8 cellular contexts compared by ENCODE assay signal in the genomic region with DNA sequence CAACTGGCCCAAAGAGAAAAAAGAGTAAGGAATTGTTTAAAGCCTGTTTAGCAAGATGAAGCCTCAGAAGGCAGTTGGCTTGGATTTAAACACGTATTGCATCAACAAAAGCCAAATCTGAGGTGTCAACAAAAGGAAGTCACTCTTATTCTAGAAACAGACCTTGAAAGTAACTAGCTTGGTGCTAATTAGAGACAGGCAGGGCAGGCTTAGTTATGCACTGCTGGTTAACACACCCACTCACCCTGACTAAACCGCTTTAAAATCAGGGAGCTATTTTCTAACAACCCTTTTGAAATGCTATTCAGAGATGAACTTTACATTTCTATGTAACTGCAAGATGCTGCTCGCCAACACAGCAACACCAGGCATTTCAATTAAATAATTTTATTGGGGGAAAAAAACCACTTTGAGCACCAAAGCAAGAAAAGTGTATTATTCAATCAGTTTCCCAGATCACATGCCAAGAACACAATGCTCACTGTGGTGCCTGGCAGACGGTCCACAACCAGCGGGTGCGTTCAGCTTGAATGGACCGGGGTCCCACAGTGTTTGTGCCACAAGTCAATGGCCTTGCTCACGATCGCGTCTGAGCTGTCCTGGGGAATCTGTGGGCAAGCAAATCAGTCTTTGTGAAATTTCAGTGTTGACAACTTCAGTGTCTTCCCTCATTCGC. TPM values are rescaled to one million over a fixed set of nuclear protein-coding genes. Genes with fewer than 3 reads are reported as not detected.
A peak's percentile ranks its signal among the peaks of the same experiment; 100 is the strongest.
DNase-seq lines count a peak whose midpoint lies in the region; ATAC-seq, FAIRE-seq and TF ChIP-seq lines count a peak whose summit lies in the region.

No MANE protein-coding gene starts in this region.

- no peaks in the 10 kb centered on the region for H4K20me1 ChIP-seq in endothelial cell of umbilical vein (replicated peaks; ENCODE audit: control insufficient read depth, extremely low read depth, insufficient read depth, low read length)

- BruUV-seq in endothelial cell of umbilical vein (replicated peaks; lab: Mats Ljungman, UMichigan) = no TSS peak

- ATAC-seq in heart left ventricle (no peak), HG03175 (IDR thresholded peaks at IDR 0.05; ENCODE audit: unreplicated experiment) (peak; percentile 35), thoracic aorta (ENCODE audit: insufficient number of reproducible peaks, low FRiP score, low read depth) (no peak), HG03045 (IDR thresholded peaks at IDR 0.05; ENCODE audit: unreplicated experiment) (no peak)

- no peaks in the 10 kb centered on the region for H3K9me3 ChIP-seq in heart left ventricle
- H3K9me3 ChIP-seq in endothelial cell of umbilical vein (replicated peaks; ENCODE audit: control insufficient read depth, insufficient read depth, low read length) = no peaks in the 10 kb centered on the region
- no peaks in the 10 kb centered on the region for H3K9me3 ChIP-seq in thoracic aorta

- POLR2A ChIA-PET in endothelial cell of umbilical vein (lab: Charles Lee) = no interaction called here

- CTCF ChIA-PET in endothelial cell of umbilical vein (lab: Charles Lee) = interaction anchor here (1.2 to 3.5 kb wide), 5 partner anchors 27 to 393 kb away, joined by 3 to 23 read pairs (median 13); partner anchors contain the start of genes NOL7 and SIRT5

- no peaks in the 10 kb centered on the region for H3K9me1 ChIP-seq in endothelial cell of umbilical vein (replicated peaks; ENCODE audit: control insufficient read depth, extremely low read depth, insufficient read depth, low read length)

- H3K27me3 ChIP-seq in heart left ventricle (no peaks in the 10 kb centered on the region), endothelial cell of umbilical vein (ENCODE audit: control insufficient read depth in 2 of 2, insufficient read depth in 2 of 2, low read length in 2 of 2) (no peaks in the 10 kb centered on the region), thoracic aorta (replicated peaks; ENCODE audit: insufficient read depth) (no peaks in the 10 kb centered on the region)

- WGBS in heart left ventricle, 4 donors = 89 to 92% (median 91%) methylated on average over 11 of the region's 11 CpGs

- H2AFZ ChIP-seq in endothelial cell of umbilical vein (ENCODE audit: low read depth, low read length) = no peak overlapping the region

- H3K79me2 ChIP-seq in endothelial cell of umbilical vein (ENCODE audit: control insufficient read depth, insufficient read depth, low read length) = no peaks in the 10 kb centered on the region

- H3K4me1 ChIP-seq in heart left ventricle (peaks cover 0 to 48% (median 33%) of the 10 kb centered on the region in 12 donors), endothelial cell of umbilical vein (ENCODE audit: control insufficient read depth, extremely low read depth, insufficient read depth, low read length) (peaks cover 49% of the 10 kb centered on the region), thoracic aorta (ENCODE audit: control insufficient read depth in 1 of 2, low read depth in 2 of 2) (peaks cover 18 to 31% of the 10 kb centered on the region in 2 donors)

- TF ChIP-seq POLR2A in heart left ventricle (IDR thresholded peaks at IDR 0.05) = no peak
- TF ChIP-seq POLR2A in endothelial cell of umbilical vein (IDR thresholded peaks at IDR 0.05; ENCODE audit: low read depth, low read length) = no peak

- H3K36me3 ChIP-seq in heart left ventricle (peaks cover 0 to 78% (median 55%) of the 10 kb centered on the region in 9 donors), endothelial cell of umbilical vein (ENCODE audit: control insufficient read depth in 2 of 2, extremely low read depth in 1 of 2, insufficient read depth in 2 of 2, low read length in 2 of 2) (peaks cover 0 to 4% of the 10 kb centered on the region in 2 experiments), thoracic aorta (no peaks in the 10 kb centered on the region)

- peak overlapping the region; percentile 72 for H3K9ac ChIP-seq in endothelial cell of umbilical vein (replicated peaks; ENCODE audit: extremely low read depth, insufficient read depth, low read length)

- DNase-seq in heart left ventricle (no peak), cardiac septum (ENCODE audit: low spot score) (no peak), endothelial cell of umbilical vein (ENCODE audit: low read depth, low spot score) (no peak), thoracic aorta (ENCODE audit: low spot score) (no peak), cerebellum (ENCODE audit: low spot score) (no peak)
- DNase-seq in stimulated activated CD4-positive, alpha-beta T cell treated with anti-CD3 and anti-CD28 coated beads, Interleukin-2, amount 100 ng/mL, for 24 hours = no peak

- H3K4me3 ChIP-seq in heart left ventricle (no peak overlapping the region), endothelial cell of umbilical vein (replicated peaks in 1 of 3; ENCODE audit: insufficient read depth in 1 of 3, low read depth in 1 of 3, low read length in 3 of 3) (no peak overlapping the region), thoracic aorta (no peak overlapping the region)

- no peak for FAIRE-seq in endothelial cell of umbilical vein (lab: Jason Lieb, UNC)

- intact Hi-C loops in heart left ventricle (cut with DNase I) (loop anchor here in 2 of 10 donors (5.0 to 10.0 kb wide), 3 partner anchors 107 to 390 kb away; no protein-coding TSS in a partner anchor), cardiac septum (cut with DNase I) (no loop called here), endothelial cell of umbilical vein (cut with micrococcal nuclease) (loop anchor here (10.0 kb wide), 3 partner anchors 390 to 670 kb away; partner anchors contain the start of gene RANBP9)

- TF ChIP-seq CTCF in heart left ventricle (IDR thresholded peaks at IDR 0.05) (no peak), endothelial cell of umbilical vein (IDR thresholded peaks at IDR 0.05; ENCODE audit: extremely low read depth in 1 of 2, insufficient read depth in 1 of 2, low read depth in 1 of 2, low read length in 2 of 2) (no peak), thoracic aorta (IDR thresholded peaks at IDR 0.05) (no peak)

- no peak overlapping the region for H3K4me2 ChIP-seq in endothelial cell of umbilical vein (ENCODE audit: insufficient read depth, low read length)

- dilution Hi-C loops in endothelial cell of umbilical vein (cut with MboI; ENCODE audit: extremely low pct_ligation_motif_present, low sequenced_read_pairs) = no loop called here

- peak overlapping the region in 7 of 12 donors; percentile 17 to 83 (median 69) for H3K27ac ChIP-seq in heart left ventricle
- no peak overlapping the region for H3K27ac ChIP-seq in endothelial cell of umbilical vein (ENCODE audit: insufficient read depth, low read depth, low read length)
- peak overlapping the region; percentile 20 to 47 for H3K27ac ChIP-seq in thoracic aorta

TF ChIP-seq in endothelial cell of umbilical vein, 7 proteins besides CTCF, POLR2A, EP300 and RAD21:
- TF ChIP-seq POLR2AphosphoS5 (IDR thresholded peaks at IDR 0.05; ENCODE audit: insufficient read depth, low read depth, low read length) = no peak
- no peak for TF ChIP-seq FOS (IDR thresholded peaks at IDR 0.05; ENCODE audit: borderline replicate concordance, insufficient read depth, low read length)
- no peak for TF ChIP-seq EZH2 (IDR thresholded peaks at IDR 0.05; ENCODE audit: borderline replicate concordance, low read depth, low read length, severe bottlenecking)
- no peak for TF ChIP-seq MAX (IDR thresholded peaks at IDR 0.05; ENCODE audit: insufficient read depth, insufficient read length)
- no peak for TF ChIP-seq GATA2 (IDR thresholded peaks at IDR 0.05; ENCODE audit: insufficient read depth, insufficient read length, low read depth, low read length)
- no peak for TF ChIP-seq MYC (IDR thresholded peaks at IDR 0.05; ENCODE audit: low read depth, low read length)
- TF ChIP-seq JUN (IDR thresholded peaks at IDR 0.05; ENCODE audit: borderline replicate concordance, insufficient read depth, insufficient read length, low read depth) = no peak

RNA-seq across cellular contexts. Expression of gene TBC1D7, which starts 23.6 kb away (rescaled TPM):
- total RNA-seq in heart left ventricle (10 to 100 TPM; 17.0 to 31.9 (median 22.9) TPM), cardiac septum (30.5 TPM), endothelial cell of umbilical vein (26.6 and 28.1 TPM in 2 replicates), thoracic aorta (10 to 100 TPM in 1 of 2 donors, 1 to 10 TPM in 1; 7.3 to 17.9 TPM), cerebellum (45.0 TPM)
- polyA plus RNA-seq in heart left ventricle (10 to 100 TPM; 20.5 to 27.1 TPM), endothelial cell of umbilical vein (22.5 and 26.6 TPM in 2 replicates)
- polyA plus RNA-seq in endothelial cell of umbilical vein (2011; cell fraction: cytosol; rRNA removed) = 35.1 and 38.6 TPM in 2 replicates
- polyA plus RNA-seq in endothelial cell of umbilical vein (2011; cell fraction: nucleus; rRNA removed) = 33.5 and 40.5 TPM in 2 replicates
- polyA plus RNA-seq in endothelial cell of umbilical vein (2012) = 27.8 and 30.5 TPM in 2 replicates
- 45.1 and 63.4 TPM in 2 replicates for polyA minus RNA-seq in endothelial cell of umbilical vein
- polyA minus RNA-seq in endothelial cell of umbilical vein (2011; cell fraction: cytosol; rRNA and poly(A)+ RNA removed) = 9.8 TPM
- 34.9 and 50.3 TPM in 2 replicates for polyA minus RNA-seq in endothelial cell of umbilical vein (2011; cell fraction: nucleus; rRNA and poly(A)+ RNA removed)
